16 cellular contexts compared by ENCODE assay signal in genomic region chr9:37917801-37918664, GRCh38. TPM values are rescaled to one million over a fixed set of nuclear protein-coding genes. Genes with fewer than 3 reads are reported as not detected.
DNase-seq lines count a peak whose midpoint lies in the region; ATAC-seq, FAIRE-seq and TF ChIP-seq lines count a peak whose summit lies in the region.
"Had no signal": no experiment of that assay in that cellular context is flagged by ENCODE, and none has a peak within 500 bp of the region (broad histone marks: within the 10 kb centered on the region; RNA-seq: fewer than 3 reads in every experiment).

No MANE protein-coding gene starts in this region.

- H3K27ac ChIP-seq in endothelial cell of umbilical vein (ENCODE audit: insufficient read depth, low read depth, low read length) (peak overlapping the region; percentile 78), spleen (peak overlapping the region in 6 of 8 donors; percentile 55 to 73 (median 64))
- H3K27ac ChIP-seq: epithelial cell of prostate, KMS-11, VCaP had no signal

- no peaks in the 10 kb centered on the region for H3K27me3 ChIP-seq in endothelial cell of umbilical vein (ENCODE audit: control insufficient read depth in 2 of 2, insufficient read depth in 2 of 2, low read length in 2 of 2)
- no peaks in the 10 kb centered on the region for H3K27me3 ChIP-seq in spleen (replicated peaks in 1 of 7)
- H3K27me3 ChIP-seq: adrenal gland had no signal

- H3K4me1 ChIP-seq in endothelial cell of umbilical vein (ENCODE audit: control insufficient read depth, extremely low read depth, insufficient read depth, low read length): peaks cover 17% of the 10 kb centered on the region
- peaks cover 5 to 50% (median 19%) of the 10 kb centered on the region in 6 donors for H3K4me1 ChIP-seq in spleen

- peak overlapping the region; percentile 42 for H3K9ac ChIP-seq in endothelial cell of umbilical vein (replicated peaks; ENCODE audit: extremely low read depth, insufficient read depth, low read length)
- H3K9ac ChIP-seq: KMS-11 had no signal

- no peak for ATAC-seq in activated T-helper 17 cell treated with anti-CD3 and anti-CD28 coated beads, Interleukin-2, amount 50 U/mL, for 72 hours (replicated peaks)
- ATAC-seq in memory B cell (ENCODE audit: low read depth) (no peak), GM21737 (IDR thresholded peaks at IDR 0.05; ENCODE audit: unreplicated experiment) (no peak), HG03280 (IDR thresholded peaks at IDR 0.05; ENCODE audit: unreplicated experiment) (no peak)
- ATAC-seq in effector memory CD8-positive, alpha-beta T cell (replicated peaks): no peak
- ATAC-seq: activated CD8-positive, alpha-beta T cell treated with anti-CD3 and anti-CD28 coated beads, Interleukin-2, amount 10 ng/mL, durations not matched to agents 7 days and 5 days had no signal

- peaks cover 0 to 5% of the 10 kb centered on the region in 2 experiments for H3K36me3 ChIP-seq in endothelial cell of umbilical vein (ENCODE audit: control insufficient read depth in 2 of 2, extremely low read depth in 1 of 2, insufficient read depth in 2 of 2, low read length in 2 of 2)
- H3K36me3 ChIP-seq in spleen: no peaks in the 10 kb centered on the region
- H3K36me3 ChIP-seq: adrenal gland had no signal

- dilution Hi-C loops in endothelial cell of umbilical vein (cut with MboI; ENCODE audit: extremely low pct_ligation_motif_present, low sequenced_read_pairs): no loop called here

- peaks cover 5% of the 10 kb centered on the region for H3K4me1 Mint-ChIP-seq in activated T-helper 17 cell treated with anti-CD3 and anti-CD28 coated beads, Interleukin-2, amount 50 U/mL, for 72 hours
- peaks cover 5% of the 10 kb centered on the region for H3K4me1 Mint-ChIP-seq in memory B cell
- peaks cover 7 to 9% of the 10 kb centered on the region in 2 donors for H3K4me1 Mint-ChIP-seq in effector memory CD8-positive, alpha-beta T cell (ENCODE audit: low read depth in 2 of 2)

- H3K4me3 ChIP-seq in endothelial cell of umbilical vein (replicated peaks in 1 of 3; ENCODE audit: insufficient read depth in 1 of 3, low read depth in 1 of 3, low read length in 3 of 3): no peak overlapping the region
- H3K4me3 ChIP-seq in spleen: no peak overlapping the region
- H3K4me3 ChIP-seq: adrenal gland had no signal

- H3K4me3 Mint-ChIP-seq in activated T-helper 17 cell treated with anti-CD3 and anti-CD28 coated beads, Interleukin-2, amount 50 U/mL, for 72 hours: no peak overlapping the region
- H3K4me3 Mint-ChIP-seq in memory B cell: no peak overlapping the region
- no peak overlapping the region for H3K4me3 Mint-ChIP-seq in effector memory CD8-positive, alpha-beta T cell
- H3K4me3 Mint-ChIP-seq: activated CD8-positive, alpha-beta T cell treated with anti-CD3 and anti-CD28 coated beads, Interleukin-2, amount 10 ng/mL, durations not matched to agents 7 days and 5 days had no signal

- no peak overlapping the region for H2AFZ ChIP-seq in endothelial cell of umbilical vein (ENCODE audit: low read depth, low read length)

- peak; percentile 55 for FAIRE-seq in endothelial cell of umbilical vein (lab: Jason Lieb, UNC)
- FAIRE-seq: colon, keratinocyte had no signal

- peaks cover 4% of the 10 kb centered on the region for H3K27me3 Mint-ChIP-seq in activated T-helper 17 cell treated with anti-CD3 and anti-CD28 coated beads, Interleukin-2, amount 50 U/mL, for 72 hours
- H3K27me3 Mint-ChIP-seq in memory B cell: no peaks in the 10 kb centered on the region
- H3K27me3 Mint-ChIP-seq in effector memory CD8-positive, alpha-beta T cell: peaks cover 5 to 10% of the 10 kb centered on the region in 2 donors

- 77 to 84% (median 81%) methylated on average over 21 of the region's 21 CpGs for WGBS in spleen, 5 donors

- BruUV-seq in endothelial cell of umbilical vein (replicated peaks; lab: Mats Ljungman, UMichigan): no TSS peak

- H3K9me3 Mint-ChIP-seq in activated T-helper 17 cell treated with anti-CD3 and anti-CD28 coated beads, Interleukin-2, amount 50 U/mL, for 72 hours: no peaks in the 10 kb centered on the region
- no peaks in the 10 kb centered on the region for H3K9me3 Mint-ChIP-seq in memory B cell
- no peaks in the 10 kb centered on the region for H3K9me3 Mint-ChIP-seq in effector memory CD8-positive, alpha-beta T cell

- no peaks in the 10 kb centered on the region for H4K20me1 ChIP-seq in endothelial cell of umbilical vein (replicated peaks; ENCODE audit: control insufficient read depth, extremely low read depth, insufficient read depth, low read length)

- H3K27ac Mint-ChIP-seq in activated T-helper 17 cell treated with anti-CD3 and anti-CD28 coated beads, Interleukin-2, amount 50 U/mL, for 72 hours: peak overlapping the region; percentile 25
- H3K27ac Mint-ChIP-seq in memory B cell: peak overlapping the region; percentile 49
- H3K27ac Mint-ChIP-seq in effector memory CD8-positive, alpha-beta T cell: peak overlapping the region in 1 of 2 donors; percentile 9
- H3K27ac Mint-ChIP-seq: activated CD8-positive, alpha-beta T cell treated with anti-CD3 and anti-CD28 coated beads, Interleukin-2, amount 10 ng/mL, durations not matched to agents 7 days and 5 days had no signal

- CTCF ChIA-PET in endothelial cell of umbilical vein (lab: Charles Lee): interaction anchor here (1.2 to 6.6 kb wide), 4 partner anchors 19 to 243 kb away, joined by 3 to 130 read pairs (median 44); partner anchors contain the start of gene SHB

- H3K36me3 Mint-ChIP-seq in activated T-helper 17 cell treated with anti-CD3 and anti-CD28 coated beads, Interleukin-2, amount 50 U/mL, for 72 hours (ENCODE audit: low read depth): no peaks in the 10 kb centered on the region
- no peaks in the 10 kb centered on the region for H3K36me3 Mint-ChIP-seq in memory B cell
- no peaks in the 10 kb centered on the region for H3K36me3 Mint-ChIP-seq in effector memory CD8-positive, alpha-beta T cell (ENCODE audit: insufficient read depth)

- DNase-seq in endothelial cell of umbilical vein (ENCODE audit: low read depth, low spot score) (no peak), memory B cell (ENCODE audit: low spot score in 2 of 2) (no peak), spleen (peak; percentile 54), inferior parietal cortex (ENCODE audit: extremely low spot score) (no peak)
- DNase-seq in effector memory CD8-positive, alpha-beta T cell: no peak
- DNase-seq: activated CD8-positive, alpha-beta T cell treated with anti-CD3 and anti-CD28 coated beads, Interleukin-2, amount 10 ng/mL, durations not matched to agents 7 days and 5 days; adrenal gland; NCI-H774 had no signal

- no peaks in the 10 kb centered on the region for H3K9me1 ChIP-seq in endothelial cell of umbilical vein (replicated peaks; ENCODE audit: control insufficient read depth, extremely low read depth, insufficient read depth, low read length)

- H3K9me3 ChIP-seq in endothelial cell of umbilical vein (replicated peaks; ENCODE audit: control insufficient read depth, insufficient read depth, low read length) (no peaks in the 10 kb centered on the region), spleen (no peaks in the 10 kb centered on the region)
- H3K9me3 ChIP-seq: adrenal gland had no signal

- POLR2A ChIA-PET in endothelial cell of umbilical vein (lab: Charles Lee): no interaction called here

- no peak overlapping the region for H3K4me2 ChIP-seq in endothelial cell of umbilical vein (ENCODE audit: insufficient read depth, low read length)
- H3K4me2 ChIP-seq: KMS-11 had no signal

- TF ChIP-seq POLR2A in endothelial cell of umbilical vein (IDR thresholded peaks at IDR 0.05; ENCODE audit: low read depth, low read length): no peak
- no peak for TF ChIP-seq POLR2A in spleen (IDR thresholded peaks at IDR 0.05)

- intact Hi-C loops in endothelial cell of umbilical vein (cut with micrococcal nuclease): loop anchor here (1.0 to 2.0 kb wide), 6 partner anchors 20 to 149 kb away; no protein-coding TSS in a partner anchor
- intact Hi-C loops in spleen (cut with DNase I; ENCODE audit: low total_unique reads): loop anchor here (10.0 kb wide), 2 partner anchors 247 to 447 kb away; no protein-coding TSS in a partner anchor

- H3K79me2 ChIP-seq in endothelial cell of umbilical vein (ENCODE audit: control insufficient read depth, insufficient read depth, low read length): no peaks in the 10 kb centered on the region

- TF ChIP-seq CTCF in endothelial cell of umbilical vein (IDR thresholded peaks at IDR 0.05; ENCODE audit: extremely low read depth in 1 of 2, insufficient read depth in 1 of 2, low read depth in 1 of 2, low read length in 2 of 2) (no peak), spleen (IDR thresholded peaks at IDR 0.05 in 8 of 11, conservative IDR thresholded peaks at IDR 0.05 in 3 of 11) (no peak)

TF ChIP-seq in endothelial cell of umbilical vein, 7 proteins besides CTCF, POLR2A, EP300 and RAD21:
- TF ChIP-seq EZH2 (IDR thresholded peaks at IDR 0.05; ENCODE audit: borderline replicate concordance, low read depth, low read length, severe bottlenecking) (no peak), JUN (IDR thresholded peaks at IDR 0.05; ENCODE audit: borderline replicate concordance, insufficient read depth, insufficient read length, low read depth) (no peak), FOS (IDR thresholded peaks at IDR 0.05; ENCODE audit: borderline replicate concordance, insufficient read depth, low read length) (no peak), GATA2 (IDR thresholded peaks at IDR 0.05; ENCODE audit: insufficient read depth, insufficient read length, low read depth, low read length) (no peak), MYC (IDR thresholded peaks at IDR 0.05; ENCODE audit: low read depth, low read length) (no peak), MAX (IDR thresholded peaks at IDR 0.05; ENCODE audit: insufficient read depth, insufficient read length) (peak; percentile 51), POLR2AphosphoS5 (IDR thresholded peaks at IDR 0.05; ENCODE audit: insufficient read depth, low read depth, low read length) (no peak)

RNA-seq across cellular contexts. Expression of gene SLC25A51, which starts 14.1 kb away (rescaled TPM):
- total RNA-seq in activated T-helper 17 cell treated with anti-CD3 and anti-CD28 coated beads, Interleukin-2, amount 50 U/mL, for 72 hours: 10 to 100 TPM; 20.4 to 34.7 TPM
- total RNA-seq in endothelial cell of umbilical vein (36.2 and 38.3 TPM in 2 replicates), spleen (10 to 100 TPM; 22.3 to 36.9 (median 32.9) TPM)
- polyA plus RNA-seq in endothelial cell of umbilical vein (14.8 and 15.4 TPM in 2 replicates), spleen (1 to 10 TPM; 3.7 to 7.4 (median 5.1) TPM)
- 17.0 and 17.2 TPM in 2 replicates for polyA plus RNA-seq in endothelial cell of umbilical vein (2011; cell fraction: cytosol; rRNA removed)
- polyA plus RNA-seq in endothelial cell of umbilical vein (2011; cell fraction: nucleus; rRNA removed): 13.2 and 17.7 TPM in 2 replicates
- polyA plus RNA-seq in endothelial cell of umbilical vein (2012): 14.1 and 21.7 TPM in 2 replicates
- 62.4 and 62.5 TPM in 2 replicates for polyA minus RNA-seq in endothelial cell of umbilical vein
- 19.7 TPM for polyA minus RNA-seq in endothelial cell of umbilical vein (2011; cell fraction: cytosol; rRNA and poly(A)+ RNA removed)
- polyA minus RNA-seq in endothelial cell of umbilical vein (2011; cell fraction: nucleus; rRNA and poly(A)+ RNA removed): 23.3 and 28.9 TPM in 2 replicates
